In genomic region chr5:72815580-72816296, GRCh38 we compare ENCODE assay signal across 8 cellular contexts. TPM values are rescaled to one million over a fixed set of nuclear protein-coding genes. Genes with fewer than 3 reads are reported as not detected.
DNase-seq lines count a peak whose midpoint lies in the region; ATAC-seq and TF ChIP-seq lines count a peak whose summit lies in the region.

No MANE protein-coding gene starts in this region.

- peak overlapping the region; percentile 63 to 94 (median 91) for H3K27ac Mint-ChIP-seq in CD14-positive monocyte
- peak overlapping the region; percentile 89 to 95 for H3K27ac Mint-ChIP-seq in natural killer cell treated with Interleukin-12 subunit alpha and Interleukin-12 subunit beta and Interleukin-15 and Interleukin-18, amount 100 ng/mL, for 72 hours

- BruUV-seq in HCT116 (replicated peaks; lab: Mats Ljungman, UMichigan): TSS peak; percentile 73

- TF ChIP-seq CTCF in CD14-positive monocyte (IDR thresholded peaks at IDR 0.05) (no peak), HCT116 (IDR thresholded peaks at IDR 0.05 in 2 of 3, conservative IDR thresholded peaks at IDR 0.05 in 1 of 3; ENCODE audit: borderline replicate concordance in 1 of 3, insufficient read depth in 1 of 3, low read depth in 2 of 3, low read length in 2 of 3) (no peak)

- 0 out of 2 replicates have a peak, but pooled peaks cover 2% of the 10 kb centered on the region for H3K9me2 ChIP-seq in HCT116 (ENCODE audit: insufficient read depth)

- H3K27ac ChIP-seq in HCT116 (ENCODE audit: low read depth, low read length): peak overlapping the region; percentile 83

- RAD21 ChIA-PET in HCT116 (lab: Charles Lee; ENCODE audit: low non-redundant PET in 1 of 2, low total read pairs in 2 of 2, uncharacterized antibody in 2 of 2, unreplicated experiment in 2 of 2): no interaction called here

- TF ChIP-seq RAD21 in HCT116 (IDR thresholded peaks at IDR 0.05; ENCODE audit: low read depth): no peak

- peaks cover 16 to 23% of the 10 kb centered on the region in 2 experiments; a peak in 3 of 4 replicates for H3K4me1 ChIP-seq in HCT116 (ENCODE audit: control insufficient read depth in 1 of 2, insufficient read depth in 2 of 2, low read length in 2 of 2)
- H3K4me1 ChIP-seq in endocrine pancreas (ENCODE audit: control insufficient read depth, insufficient read depth, low read length): peaks cover 20% of the 10 kb centered on the region

- H3K9ac ChIP-seq in HCT116 (ENCODE audit: low read length) (peak overlapping the region; percentile 77), endocrine pancreas (ENCODE audit: control insufficient read depth, insufficient read depth, low read length) (peak overlapping the region; percentile 100)

- POLR2A ChIA-PET in HCT116 (lab: Charles Lee): no interaction called here

- H3K4me2 ChIP-seq in HCT116 (ENCODE audit: low read length): peak overlapping the region; percentile 89

- DNase-seq in CD14-positive monocyte (ENCODE audit: low spot score) (no peak), HCT116 (ENCODE audit: low read depth, low spot score) (no peak), RKO (ENCODE audit: low spot score) (peak; percentile 50), SK-N-DZ (ENCODE audit: low spot score) (no peak)
- DNase-seq in natural killer cell treated with Interleukin-12 subunit alpha and Interleukin-12 subunit beta and Interleukin-15 and Interleukin-18, amount 100 ng/mL, for 72 hours (ENCODE audit: low spot score): no peak
- no peak for DNase-seq in stimulated activated CD4-positive, alpha-beta T cell treated with anti-CD3 and anti-CD28 coated beads, Interleukin-1b, Interleukin-23, amount 100 ng/mL, for 48 hours

- peak overlapping the region; percentile 69 to 71 for H3K4me3 ChIP-seq in HCT116 (replicated peaks in 1 of 2; ENCODE audit: low read depth in 1 of 2, low read length in 2 of 2)
- peak overlapping the region; percentile 94 for H3K4me3 ChIP-seq in endocrine pancreas (ENCODE audit: control insufficient read depth, insufficient read depth, low read length)

- H3K36me3 Mint-ChIP-seq in CD14-positive monocyte: no peaks in the 10 kb centered on the region
- no peaks in the 10 kb centered on the region for H3K36me3 Mint-ChIP-seq in natural killer cell treated with Interleukin-12 subunit alpha and Interleukin-12 subunit beta and Interleukin-15 and Interleukin-18, amount 100 ng/mL, for 72 hours

- intact Hi-C loops in CD14-positive monocyte (cut with micrococcal nuclease) (loop anchor here (5.0 to 10.0 kb wide), 4 partner anchors 142 to 679 kb away; partner anchors contain the start of genes BTF3 (in 1 of the 2) and FCHO2 (in 1 of the 2)), HCT116 (cut with micrococcal nuclease) (loop anchor here (5.0 kb wide), 1 partner anchor 448 kb away; no protein-coding TSS in a partner anchor)

- no peaks in the 10 kb centered on the region for H3K9me3 ChIP-seq in HCT116 (ENCODE audit: control insufficient read depth in 1 of 2, insufficient read depth in 1 of 2, low read depth in 1 of 2, low read length in 2 of 2)
- no peaks in the 10 kb centered on the region for H3K9me3 ChIP-seq in endocrine pancreas (ENCODE audit: control insufficient read depth, low read length)

- H3K27me3 ChIP-seq in HCT116 (ENCODE audit: insufficient read depth, low read length) (no peaks in the 10 kb centered on the region), endocrine pancreas (ENCODE audit: control insufficient read depth, insufficient read depth, low read length) (no peaks in the 10 kb centered on the region)

- no peaks in the 10 kb centered on the region for H4K20me1 ChIP-seq in HCT116 (ENCODE audit: insufficient read depth)

- CTCF ChIA-PET in HCT116 (lab: Charles Lee): no interaction called here

- no peaks in the 10 kb centered on the region for H3K9me3 Mint-ChIP-seq in CD14-positive monocyte
- no peaks in the 10 kb centered on the region for H3K9me3 Mint-ChIP-seq in natural killer cell treated with Interleukin-12 subunit alpha and Interleukin-12 subunit beta and Interleukin-15 and Interleukin-18, amount 100 ng/mL, for 72 hours

- no peaks in the 10 kb centered on the region for H3K36me3 ChIP-seq in HCT116 (ENCODE audit: control insufficient read depth in 1 of 2, insufficient read depth in 2 of 2, low read length in 2 of 2)
- H3K36me3 ChIP-seq in endocrine pancreas (ENCODE audit: control insufficient read depth, insufficient read depth, low read length): no peaks in the 10 kb centered on the region

- H3K27me3 Mint-ChIP-seq in CD14-positive monocyte (ENCODE audit: low read depth in 3 of 3): no peaks in the 10 kb centered on the region
- peaks cover 16 to 23% of the 10 kb centered on the region in 2 donors for H3K27me3 Mint-ChIP-seq in natural killer cell treated with Interleukin-12 subunit alpha and Interleukin-12 subunit beta and Interleukin-15 and Interleukin-18, amount 100 ng/mL, for 72 hours

- TF ChIP-seq POLR2A in HCT116 (IDR thresholded peaks at IDR 0.05; ENCODE audit: borderline replicate concordance, extremely low read depth, insufficient read depth, insufficient read length): no peak

- peak overlapping the region; percentile 93 to 97 for H3K4me3 Mint-ChIP-seq in CD14-positive monocyte
- H3K4me3 Mint-ChIP-seq in natural killer cell treated with Interleukin-12 subunit alpha and Interleukin-12 subunit beta and Interleukin-15 and Interleukin-18, amount 100 ng/mL, for 72 hours: peak overlapping the region; percentile 95

- ATAC-seq in HCT116 (no peak), GM19328 (IDR thresholded peaks at IDR 0.05; ENCODE audit: unreplicated experiment) (no peak)
- ATAC-seq in natural killer cell treated with Interleukin-12 subunit alpha and Interleukin-12 subunit beta and Interleukin-15 and Interleukin-18, amount 100 ng/mL, for 72 hours: no peak

- peaks cover 11% of the 10 kb centered on the region; the same call in 1 of the 2 replicates for H3K79me2 ChIP-seq in HCT116 (ENCODE audit: insufficient read depth, low read length)

- H2AFZ ChIP-seq in HCT116 (ENCODE audit: low read depth, low read length, poor library complexity, severe bottlenecking): peak overlapping the region; percentile 97

- peaks cover 29% of the 10 kb centered on the region for H3K4me1 Mint-ChIP-seq in CD14-positive monocyte
- H3K4me1 Mint-ChIP-seq in natural killer cell treated with Interleukin-12 subunit alpha and Interleukin-12 subunit beta and Interleukin-15 and Interleukin-18, amount 100 ng/mL, for 72 hours (ENCODE audit: low read depth in 2 of 2): peaks cover 15 to 18% of the 10 kb centered on the region in 2 donors

TF ChIP-seq in HCT116, 20 proteins besides CTCF, POLR2A, EP300 and RAD21:
- TF ChIP-seq ZNF274 (IDR thresholded peaks at IDR 0.05; ENCODE audit: low read depth, low read length): no peak
- TF ChIP-seq ZBTB33 (IDR thresholded peaks at IDR 0.05; ENCODE audit: extremely low read depth, insufficient replicate concordance, low read length): no peak
- TF ChIP-seq ELF1 (IDR thresholded peaks at IDR 0.05; ENCODE audit: borderline replicate concordance, low read depth): no peak
TF ChIP-seq in HCT116: peak in this region for 0.

RNA-seq across cellular contexts. Expression of gene TNPO1, which starts 0.7 kb away (rescaled TPM):
- polyA plus RNA-seq in CD14-positive monocyte: 10 to 100 TPM; 26.3 to 28.1 TPM
- 104 TPM for total RNA-seq in HCT116 (2021; ENCODE audit: unreplicated experiment)
- polyA plus RNA-seq in HCT116 (2012): 46.6 and 53.4 TPM in 2 replicates
- 100 to 1,000 TPM in 1 of 2 donors, 10 to 100 TPM in 1; 99.4 to 118 TPM for total RNA-seq in natural killer cell treated with Interleukin-12 subunit alpha and Interleukin-12 subunit beta and Interleukin-15 and Interleukin-18, amount 100 ng/mL, for 72 hours
- 112 and 150 TPM in 2 replicates for polyA plus RNA-seq in SK-N-DZ (2014; cell fraction: cytosol; rRNA removed)
- polyA plus RNA-seq in SK-N-DZ (2014; cell fraction: nucleus; rRNA removed): 56.7 and 60.4 TPM in 2 replicates
